Comparison of ENCODE assay signal across 18 cellular contexts in the genomic region with DNA sequence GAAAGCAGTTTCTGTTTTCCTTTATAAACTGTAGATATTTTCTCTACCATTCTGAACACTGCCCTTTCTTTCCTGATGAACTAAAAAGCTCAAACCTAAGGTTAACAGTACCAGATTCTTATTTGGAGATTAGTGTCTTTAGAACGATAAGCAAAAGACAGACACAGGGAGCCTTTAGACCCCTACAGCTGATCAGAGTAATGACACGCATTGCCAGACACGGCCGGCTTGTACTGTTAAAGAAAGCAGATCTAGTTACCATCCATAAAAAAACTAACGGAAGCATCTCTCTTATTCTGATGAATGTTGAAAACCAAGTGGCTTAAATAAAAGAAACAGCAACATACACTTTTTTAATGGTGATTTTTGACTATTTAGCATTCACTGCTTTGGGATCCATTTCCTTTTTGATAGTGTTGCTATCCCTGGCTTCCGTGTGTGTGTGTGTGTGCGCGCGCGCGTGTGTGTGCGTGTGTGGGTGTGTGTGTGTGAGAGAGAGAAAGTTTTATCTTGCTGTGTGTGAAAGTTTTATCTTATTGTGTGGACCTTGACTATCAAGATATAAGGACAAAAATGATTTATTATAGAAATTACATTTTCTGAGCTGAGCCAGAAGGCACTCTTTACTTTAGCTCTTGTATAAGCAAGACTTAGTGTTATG.
A peak's percentile ranks its signal among the peaks of the same experiment; 100 is the strongest.
DNase-seq lines count a peak whose midpoint lies in the region; ATAC-seq, FAIRE-seq and TF ChIP-seq lines count a peak whose summit lies in the region.
"Had no signal": no experiment of that assay in that cellular context is flagged by ENCODE, and none has a peak within 500 bp of the region (broad histone marks: within the 10 kb centered on the region; RNA-seq: fewer than 3 reads in every experiment).

No MANE protein-coding gene starts in this region.

- H3K27ac Mint-ChIP-seq in H9 (peak overlapping the region in 2 of 3 experiments; percentile 21 to 46; a peak in 1 of 7 replicates), chondrocyte (ENCODE audit: unreplicated experiment) (no peak overlapping the region)
- H3K27ac Mint-ChIP-seq: activated naive CD8-positive, alpha-beta T cell; B cell had no signal

- H3K9me3 Mint-ChIP-seq in H9 (no peaks in the 10 kb centered on the region), chondrocyte (ENCODE audit: low read depth) (no peaks in the 10 kb centered on the region)

- H3K4me2 ChIP-seq in H9 (ENCODE audit: insufficient read depth, insufficient read length, low read length) = no peak overlapping the region

- no peaks in the 10 kb centered on the region for H3K23me2 ChIP-seq in H9 (ENCODE audit: insufficient read length, low read depth, low read length, poor library complexity, severe bottlenecking)

- no peak overlapping the region for H3K9ac ChIP-seq in H9 (ENCODE audit: extremely low read depth, insufficient read length, low read length)

- H3K4me1 ChIP-seq in ACC112 (ENCODE audit: control insufficient read depth, insufficient read depth, low read length, unreplicated experiment) (peaks cover 3% of the 10 kb centered on the region), H9 (ENCODE audit: insufficient read depth, low read length) (no peaks in the 10 kb centered on the region), lower lobe of right lung (no peaks in the 10 kb centered on the region)
- H3K4me1 ChIP-seq: right lobe of liver, vagina had no signal

- H3K27me3 ChIP-seq in ACC112 (ENCODE audit: insufficient read depth, low read length) (no peaks in the 10 kb centered on the region), H9 (ENCODE audit: insufficient read depth, low read length) (no peaks in the 10 kb centered on the region), lower lobe of right lung (ENCODE audit: low read depth) (no peaks in the 10 kb centered on the region)
- H3K27me3 ChIP-seq: right lobe of liver, vagina had no signal

- H3K23ac ChIP-seq in H9 (ENCODE audit: insufficient read length, low read depth, low read length) = no peak overlapping the region

- no peak overlapping the region for H4K8ac ChIP-seq in H9 (replicated peaks; ENCODE audit: insufficient read length, low read depth, low read length)

- H3K4me1 Mint-ChIP-seq in H9 (no peaks in the 10 kb centered on the region), chondrocyte (ENCODE audit: low read depth) (peaks cover 6% of the 10 kb centered on the region)
- H3K4me1 Mint-ChIP-seq: B cell had no signal

- no peak overlapping the region for H4K91ac ChIP-seq in H9 (ENCODE audit: insufficient read length, low read depth, low read length)

- H3K79me2 ChIP-seq in ACC112 (ENCODE audit: control insufficient read depth, insufficient read depth, low read length, unreplicated experiment) = no peaks in the 10 kb centered on the region
- H3K79me2 ChIP-seq in H9 (ENCODE audit: insufficient read depth, low read length) = no peaks in the 10 kb centered on the region

- TF ChIP-seq CTCF in H9 (conservative IDR thresholded peaks at IDR 0.05) = no peak; the same call in 1 of the 3 replicates
- peak; percentile 16 for TF ChIP-seq CTCF in chondrocyte (IDR thresholded peaks at IDR 0.05)
- TF ChIP-seq CTCF in lower lobe of right lung (IDR thresholded peaks at IDR 0.05) = no peak
- no peak for TF ChIP-seq CTCF in omental fat pad (IDR thresholded peaks at IDR 0.05)

- H3K27me3 Mint-ChIP-seq in H9 (ENCODE audit: low read depth) = no peaks in the 10 kb centered on the region
- peaks cover 3% of the 10 kb centered on the region for H3K27me3 Mint-ChIP-seq in chondrocyte (ENCODE audit: low read depth)
- H3K27me3 Mint-ChIP-seq: activated naive CD8-positive, alpha-beta T cell; B cell had no signal

- H3K36me3 Mint-ChIP-seq in H9 (ENCODE audit: insufficient read depth in 1 of 3, low read depth in 3 of 3) (no peaks in the 10 kb centered on the region), chondrocyte (ENCODE audit: low read depth) (no peaks in the 10 kb centered on the region)

- no peak overlapping the region for H4K5ac ChIP-seq in H9 (ENCODE audit: insufficient read length, low read depth, low read length)

- H3K27ac ChIP-seq in ACC112 (ENCODE audit: low read depth, low read length) (no peak overlapping the region), H9 (ENCODE audit: insufficient read length, low read depth, low read length) (no peak overlapping the region), lower lobe of right lung (no peak overlapping the region)
- H3K27ac ChIP-seq: right lobe of liver, SK-N-MC, vagina had no signal

- no peak overlapping the region for H2BK12ac ChIP-seq in H9 (ENCODE audit: insufficient read length, low read depth, low read length)

- H3K79me1 ChIP-seq in H9 (ENCODE audit: insufficient read depth, low read depth, low read length, poor library complexity, severe bottlenecking) = no peaks in the 10 kb centered on the region

- no peak overlapping the region for H2BK15ac ChIP-seq in H9 (ENCODE audit: low read depth, low read length)

- H2AK5ac ChIP-seq in H9 (ENCODE audit: insufficient read length, low read length) = no peak overlapping the region

- H2AFZ ChIP-seq in ACC112 (ENCODE audit: low read length, unreplicated experiment) (peak overlapping the region; percentile 10), H9 (ENCODE audit: low read length) (no peak overlapping the region)

- no peak for DNase-seq in H9
- DNase-seq in chondrocyte (ENCODE audit: low spot score) = no peak
- no peak for DNase-seq in lower lobe of right lung
- no peak for DNase-seq in GM19239 (ENCODE audit: insufficient read length, low spot score)
- no peak for DNase-seq in omental fat pad (ENCODE audit: low spot score)
- DNase-seq: activated CD4-positive, CD25-positive, alpha-beta regulatory T cell; activated CD8-positive, alpha-beta memory T cell treated with anti-CD3 and anti-CD28 coated beads, Interleukin-2, amount 50 U/mL, for 48 hours; right lobe of liver; stimulated activated naive CD4-positive, alpha-beta T cell had no signal

- no peak overlapping the region for H3K56ac ChIP-seq in H9 (ENCODE audit: insufficient read length, low read depth, low read length)

- H2BK5ac ChIP-seq in H9 (ENCODE audit: insufficient read length, low read length) = no peak overlapping the region

- no peaks in the 10 kb centered on the region for H3K9me3 ChIP-seq in H9 (ENCODE audit: control insufficient read depth, low read depth, low read length)
- H3K9me3 ChIP-seq in lower lobe of right lung = no peaks in the 10 kb centered on the region
- H3K9me3 ChIP-seq: right lobe of liver, vagina had no signal

- no peaks in the 10 kb centered on the region for H4K20me1 ChIP-seq in H9 (ENCODE audit: control insufficient read depth, insufficient read depth, insufficient read length)

- no peak overlapping the region for H2BK120ac ChIP-seq in H9 (ENCODE audit: low read depth, low read length, poor library complexity, severe bottlenecking)

- no peak overlapping the region for H3K18ac ChIP-seq in H9 (ENCODE audit: insufficient read length, low read depth, low read length)

- H3K4me3 Mint-ChIP-seq in H9 (no peak overlapping the region), chondrocyte (ENCODE audit: unreplicated experiment) (peak overlapping the region; percentile 17)
- H3K4me3 Mint-ChIP-seq: activated naive CD8-positive, alpha-beta T cell; B cell had no signal

- ATAC-seq in lower lobe of right lung (no peak), HG03442 (IDR thresholded peaks at IDR 0.05; ENCODE audit: unreplicated experiment) (no peak), omental fat pad (ENCODE audit: low FRiP score) (no peak), HG03457 (IDR thresholded peaks at IDR 0.05; ENCODE audit: unreplicated experiment) (no peak)
- ATAC-seq: K562 had no signal

- no peak overlapping the region for H2BK20ac ChIP-seq in H9 (ENCODE audit: low read depth, low read length, poor library complexity, severe bottlenecking)

- intact Hi-C loops in lower lobe of right lung (cut with DNase I) = no loop called here

- no peak for FAIRE-seq in GM19239 (lab: Jason Lieb, UNC)
- FAIRE-seq: GM12892, K562 had no signal

- H3K36me3 ChIP-seq in ACC112 (ENCODE audit: insufficient read depth, low read length) = no peaks in the 10 kb centered on the region
- no peaks in the 10 kb centered on the region for H3K36me3 ChIP-seq in lower lobe of right lung
- H3K36me3 ChIP-seq: right lobe of liver, vagina had no signal

- peak overlapping the region; percentile 10 for H3K4me3 ChIP-seq in ACC112 (ENCODE audit: low read depth, low read length)
- H3K4me3 ChIP-seq in lower lobe of right lung = peak overlapping the region; percentile 12
- H3K4me3 ChIP-seq: K562, right lobe of liver, SK-N-MC, vagina had no signal

- WGBS in H9 (ENCODE audit: extremely low coverage, insufficient read length, low lambda C conversion rate) = no CpG with 5 or more reads among the region's 12 CpGs

- no peak overlapping the region for H3K4ac ChIP-seq in H9 (ENCODE audit: low read depth, low read length)

- H3K14ac ChIP-seq in H9 (ENCODE audit: insufficient read depth, low read length) = no peak overlapping the region

- H3T11ph ChIP-seq in H9 (ENCODE audit: low read length) = no peak overlapping the region
